ENCODE assay signal across 19 cellular contexts in the genomic region with DNA sequence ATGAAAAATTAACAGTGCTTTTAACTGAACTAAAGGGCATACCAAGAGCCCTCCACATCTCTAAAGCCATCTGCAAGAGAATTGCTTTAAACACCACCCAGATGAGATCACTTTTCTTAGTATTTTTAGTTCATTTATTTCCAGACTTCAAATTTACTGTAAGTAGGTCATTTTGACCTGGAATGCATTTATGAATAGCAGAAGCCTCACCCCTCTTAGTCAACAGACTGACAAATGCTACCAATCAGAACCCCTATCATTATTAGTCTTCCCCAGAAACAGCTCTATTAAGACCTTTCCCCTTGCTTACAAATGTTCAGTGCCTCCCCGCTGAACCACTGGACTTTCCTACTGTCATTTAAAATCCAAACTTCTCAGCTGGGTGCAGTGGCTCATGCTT. TPM values are rescaled to one million over a fixed set of nuclear protein-coding genes. Genes with fewer than 3 reads are reported as not detected.
DNase-seq lines count a peak whose midpoint lies in the region; ATAC-seq and TF ChIP-seq lines count a peak whose summit lies in the region.
"Had no signal": no experiment of that assay in that cellular context is flagged by ENCODE, and none has a peak within 500 bp of the region (broad histone marks: within the 10 kb centered on the region; RNA-seq: fewer than 3 reads in every experiment).

No MANE protein-coding gene starts in this region.

- peaks cover 14 to 19% of the 10 kb centered on the region in 2 donors for H3K4me1 Mint-ChIP-seq in stimulated activated naive B cell treated with anti-CD40 and anti-IgM and Interleukin-4, amounts not matched to agents 10 μg/mL and 1 μg/mL and 100 μg/mL, for 72 hours
- H3K4me1 Mint-ChIP-seq in activated T-cell treated with anti-CD3 and anti-CD28 coated beads, Interleukin-2, amount 50 U/mL, for 4 hours (ENCODE audit: low read depth), result peaks cover 3% of the 10 kb centered on the region

- peak; percentile 35 for DNase-seq in GM04504 (ENCODE audit: low read depth)
- peak; percentile 7 for DNase-seq in amniotic stem cell (lab: John Stamatoyannopoulos, UW)
- peak; percentile 21 for DNase-seq in fibroblast of villous mesenchyme (ENCODE audit: low read depth)
- DNase-seq in stimulated activated naive B cell treated with anti-CD40 and anti-IgM and Interleukin-4, amounts not matched to agents 10 μg/mL and 1 μg/mL and 100 μg/mL, for 72 hours, result no peak
- DNase-seq in activated T-cell treated with anti-CD3 and anti-CD28 coated beads, Interleukin-2, amount 50 U/mL, for 4 hours, result no peak
- DNase-seq in stimulated activated CD4-positive, alpha-beta T cell treated with anti-CD3 and anti-CD28 coated beads, Interleukin-4, amount 100 ng/mL, for 24 hours, result no peak
- DNase-seq in SW 1271 (lab: John Stamatoyannopoulos, UW), result no peak
- DNase-seq: activated CD4-positive, alpha-beta T cell treated with anti-CD3 and anti-CD28 coated beads, Interleukin-2, amount 10 ng/mL, durations not matched to agents 7 days and 5 days; activated T-cell treated with anti-CD3 and anti-CD28 coated beads for 4 hours; effector memory CD4-positive, alpha-beta T cell; foreskin melanocyte; H7; NCI-H510A treated with DMSO at 0.1 percent for 48 hours; pancreas; trophoblast cell had no signal

- H3K9me3 Mint-ChIP-seq in stimulated activated naive B cell treated with anti-CD40 and anti-IgM and Interleukin-4, amounts not matched to agents 10 μg/mL and 1 μg/mL and 100 μg/mL, for 72 hours, result peaks cover 2% of the 10 kb centered on the region in 2 donors
- H3K9me3 Mint-ChIP-seq in activated T-cell treated with anti-CD3 and anti-CD28 coated beads, Interleukin-2, amount 50 U/mL, for 4 hours, result peaks cover 2% of the 10 kb centered on the region

- no peak overlapping the region for H3K4me3 Mint-ChIP-seq in stimulated activated naive B cell treated with anti-CD40 and anti-IgM and Interleukin-4, amounts not matched to agents 10 μg/mL and 1 μg/mL and 100 μg/mL, for 72 hours
- H3K4me3 Mint-ChIP-seq in activated T-cell treated with anti-CD3 and anti-CD28 coated beads, Interleukin-2, amount 50 U/mL, for 4 hours, result no peak overlapping the region
- H3K4me3 Mint-ChIP-seq: activated CD4-positive, alpha-beta T cell treated with anti-CD3 and anti-CD28 coated beads, Interleukin-2, amount 10 ng/mL, durations not matched to agents 7 days and 5 days had no signal

- no peak overlapping the region for H3K4me3 ChIP-seq in fibroblast of villous mesenchyme (ENCODE audit: low read depth, low read length)
- H3K4me3 ChIP-seq: cardiac muscle cell, pancreas, SJSA1 had no signal

- peak overlapping the region; percentile 79 for H3K27ac Mint-ChIP-seq in stimulated activated naive B cell treated with anti-CD40 and anti-IgM and Interleukin-4, amounts not matched to agents 10 μg/mL and 1 μg/mL and 100 μg/mL, for 72 hours
- H3K27ac Mint-ChIP-seq: activated CD4-positive, alpha-beta T cell treated with anti-CD3 and anti-CD28 coated beads, Interleukin-2, amount 10 ng/mL, durations not matched to agents 7 days and 5 days had no signal

- H3K36me3 Mint-ChIP-seq in stimulated activated naive B cell treated with anti-CD40 and anti-IgM and Interleukin-4, amounts not matched to agents 10 μg/mL and 1 μg/mL and 100 μg/mL, for 72 hours, result peaks cover 44 to 54% of the 10 kb centered on the region in 2 donors
- no peaks in the 10 kb centered on the region for H3K36me3 Mint-ChIP-seq in activated T-cell treated with anti-CD3 and anti-CD28 coated beads, Interleukin-2, amount 50 U/mL, for 4 hours (ENCODE audit: insufficient read depth)

- no peak for ATAC-seq in stimulated activated naive B cell treated with anti-CD40 and anti-IgM and Interleukin-4, amounts not matched to agents 10 μg/mL and 1 μg/mL and 100 μg/mL, for 72 hours (replicated peaks)
- no peak for ATAC-seq in activated T-cell treated with anti-CD3 and anti-CD28 coated beads, Interleukin-2, amount 50 U/mL, for 4 hours
- ATAC-seq in GM21723 (IDR thresholded peaks at IDR 0.05; ENCODE audit: unreplicated experiment), result no peak
- ATAC-seq: activated naive CD4-positive, alpha-beta T cell treated with anti-CD3 and anti-CD28 coated beads, Interleukin-2, amount 50 U/mL, for 72 hours; pancreas had no signal

- no peak for TF ChIP-seq CTCF in fibroblast of villous mesenchyme (IDR thresholded peaks at IDR 0.05; ENCODE audit: insufficient read depth, low read depth, low read length)

- no peaks in the 10 kb centered on the region for H3K27me3 Mint-ChIP-seq in stimulated activated naive B cell treated with anti-CD40 and anti-IgM and Interleukin-4, amounts not matched to agents 10 μg/mL and 1 μg/mL and 100 μg/mL, for 72 hours
- H3K27me3 Mint-ChIP-seq in activated T-cell treated with anti-CD3 and anti-CD28 coated beads, Interleukin-2, amount 50 U/mL, for 4 hours (ENCODE audit: low read depth), result no peaks in the 10 kb centered on the region
- H3K27me3 Mint-ChIP-seq: activated CD4-positive, alpha-beta T cell treated with anti-CD3 and anti-CD28 coated beads, Interleukin-2, amount 10 ng/mL, durations not matched to agents 7 days and 5 days had no signal

RNA-seq across cellular contexts. Expression of a gene that starts 27.3 kb away (rescaled TPM):
- 0.43 and 0.97 TPM in 2 replicates for total RNA-seq in fibroblast of villous mesenchyme
- total RNA-seq in activated T-cell treated with anti-CD3 and anti-CD28 coated beads, Interleukin-2, amount 50 U/mL, for 4 hours, result 1 to 10 TPM in 2 of 3 donors, under 1 TPM in 1; 0.94 to 1.8 (median 1.1) TPM
- total RNA-seq: activated CD4-positive, alpha-beta T cell treated with anti-CD3 and anti-CD28 coated beads, Interleukin-2, amount 10 ng/mL, durations not matched to agents 7 days and 5 days had no signal

Comparison
In these comparisons a context has a peak if more than half of its experiments do, and no peak if none do; other contexts are left out.
1. DNase-seq: peak in GM04504 (single experiment), amniotic stem cell (single experiment) and fibroblast of villous mesenchyme (single experiment); none in stimulated activated naive B cell treated with anti-CD40 and anti-IgM and Interleukin-4, amounts not matched to agents 10 μg/mL and 1 μg/mL and 100 μg/mL, for 72 hours (single experiment), activated T-cell treated with anti-CD3 and anti-CD28 coated beads, Interleukin-2, amount 50 U/mL, for 4 hours (single experiment), stimulated activated CD4-positive, alpha-beta T cell treated with anti-CD3 and anti-CD28 coated beads, Interleukin-4, amount 100 ng/mL, for 24 hours (single experiment) and SW 1271 (0 of 2).